Comparison of ENCODE assay signal across 14 cellular contexts in genomic region chr3:23183114-23183513, GRCh38. TPM values are rescaled to one million over a fixed set of nuclear protein-coding genes. Genes with fewer than 3 reads are reported as not detected.
A peak's percentile ranks its signal among the peaks of the same experiment; 100 is the strongest.
DNase-seq lines count a peak whose midpoint lies in the region; ATAC-seq and TF ChIP-seq lines count a peak whose summit lies in the region.
"Had no signal": no experiment of that assay in that cellular context is flagged by ENCODE, and none has a peak within 500 bp of the region (broad histone marks: within the 10 kb centered on the region; RNA-seq: fewer than 3 reads in every experiment).

No MANE protein-coding gene starts in this region.

- H3F3A ChIP-seq in Loucy (ENCODE audit: low read depth) (no peaks in the 10 kb centered on the region), neural progenitor cell (ENCODE audit: low read depth) (no peaks in the 10 kb centered on the region)

- POLR2A ChIA-PET in OCI-LY7 (lab: Charles Lee): interaction anchor here (0.7 to 1.0 kb wide), 2 partner anchors 28 to 430 kb away, joined by 3 read pairs; no protein-coding TSS in a partner anchor

- H3K36me3 Mint-ChIP-seq in neural progenitor cell: no peaks in the 10 kb centered on the region
- no peaks in the 10 kb centered on the region for H3K36me3 Mint-ChIP-seq in activated CD8-positive, alpha-beta memory T cell treated with anti-CD3 and anti-CD28 coated beads, Interleukin-2, amount 10 ng/mL, durations not matched to agents 7 days and 5 days
- H3K36me3 Mint-ChIP-seq: CD4-positive, CD25-positive, alpha-beta regulatory T cell; CD8-positive, alpha-beta T cell had no signal

- intact Hi-C loops in thyroid gland (cut with DNase I) (no loop called here), OCI-LY7 (cut with micrococcal nuclease; ENCODE audit: unreplicated experiment) (no loop called here)

- 30 to 85% methylated on average over 2 of the region's 2 CpGs for WGBS in thyroid gland, 2 donors

- H4K20me1 ChIP-seq in Loucy (ENCODE audit: insufficient read depth, low read length, poor library complexity, severe bottlenecking) (no peaks in the 10 kb centered on the region), neural progenitor cell (ENCODE audit: low read depth) (no peaks in the 10 kb centered on the region), OCI-LY7 (ENCODE audit: insufficient read depth, low read length) (no peaks in the 10 kb centered on the region)

- no TSS peak for BruUV-seq in OCI-LY7 (replicated peaks; lab: Mats Ljungman, UMichigan)

- CTCF ChIA-PET in activated CD8-positive, alpha-beta memory T cell treated with anti-CD3 and anti-CD28 coated beads, Interleukin-2, amount 10 ng/mL, durations not matched to agents 7 days and 5 days (lab: Charles Lee): no interaction called here
- CTCF ChIA-PET in OCI-LY7 (lab: Charles Lee; ENCODE audit: unreplicated experiment): no interaction called here

- H3K9me2 ChIP-seq in Loucy (replicated peaks; ENCODE audit: low read depth, low read length) (no peaks in the 10 kb centered on the region), OCI-LY7 (ENCODE audit: insufficient read depth, low read length) (no peaks in the 10 kb centered on the region)

- ATAC-seq in activated CD8-positive, alpha-beta memory T cell treated with anti-CD3 and anti-CD28 coated beads, Interleukin-2, amount 10 ng/mL, durations not matched to agents 7 days and 5 days: no peak
- no peak for ATAC-seq in HG03175 (IDR thresholded peaks at IDR 0.05; ENCODE audit: unreplicated experiment)
- ATAC-seq: CD8-positive, alpha-beta T cell had no signal

- no peak overlapping the region for H3K9ac ChIP-seq in Loucy (ENCODE audit: low read depth, low read length, poor library complexity, severe bottlenecking)
- H3K9ac ChIP-seq in neural progenitor cell: no peak overlapping the region

- H3K79me2 ChIP-seq in Loucy (ENCODE audit: insufficient read depth, low read length): no peaks in the 10 kb centered on the region
- H3K79me2 ChIP-seq in neural progenitor cell (ENCODE audit: low read depth): no peaks in the 10 kb centered on the region
- H3K79me2 ChIP-seq in OCI-LY7 (ENCODE audit: insufficient read depth, low read depth, low read length): no peaks in the 10 kb centered on the region

- H3K4me1 Mint-ChIP-seq in neural progenitor cell: no peaks in the 10 kb centered on the region
- no peaks in the 10 kb centered on the region for H3K4me1 Mint-ChIP-seq in activated CD8-positive, alpha-beta memory T cell treated with anti-CD3 and anti-CD28 coated beads, Interleukin-2, amount 10 ng/mL, durations not matched to agents 7 days and 5 days
- H3K4me1 Mint-ChIP-seq: CD4-positive, CD25-positive, alpha-beta regulatory T cell had no signal

- TF ChIP-seq POLR2A in thyroid gland (IDR thresholded peaks at IDR 0.05): no peak

- H3K27me3 Mint-ChIP-seq in neural progenitor cell (ENCODE audit: insufficient read depth, low read depth): peaks cover 2% of the 10 kb centered on the region
- no peaks in the 10 kb centered on the region for H3K27me3 Mint-ChIP-seq in activated CD8-positive, alpha-beta memory T cell treated with anti-CD3 and anti-CD28 coated beads, Interleukin-2, amount 10 ng/mL, durations not matched to agents 7 days and 5 days

- H3K4me1 ChIP-seq in Loucy (ENCODE audit: insufficient read depth, low read length, poor library complexity, severe bottlenecking): no peaks in the 10 kb centered on the region
- H3K4me1 ChIP-seq in neural progenitor cell: no peaks in the 10 kb centered on the region
- H3K4me1 ChIP-seq in thyroid gland: peaks cover 0 to 4% of the 10 kb centered on the region in 2 donors
- peaks cover 19% of the 10 kb centered on the region for H3K4me1 ChIP-seq in OCI-LY7 (ENCODE audit: insufficient read depth, low read length, poor library complexity, severe bottlenecking)

- no peaks in the 10 kb centered on the region for H3K9me3 Mint-ChIP-seq in neural progenitor cell
- H3K9me3 Mint-ChIP-seq in activated CD8-positive, alpha-beta memory T cell treated with anti-CD3 and anti-CD28 coated beads, Interleukin-2, amount 10 ng/mL, durations not matched to agents 7 days and 5 days (ENCODE audit: low read depth): no peaks in the 10 kb centered on the region
- H3K9me3 Mint-ChIP-seq: CD8-positive, alpha-beta T cell had no signal

- no peaks in the 10 kb centered on the region for H3K27me3 ChIP-seq in Loucy (ENCODE audit: insufficient read depth, low read length, poor library complexity, severe bottlenecking)
- no peaks in the 10 kb centered on the region for H3K27me3 ChIP-seq in neural progenitor cell
- H3K27me3 ChIP-seq in thyroid gland: no peaks in the 10 kb centered on the region

- no peak overlapping the region for H3K4me3 Mint-ChIP-seq in neural progenitor cell
- H3K4me3 Mint-ChIP-seq in activated CD8-positive, alpha-beta memory T cell treated with anti-CD3 and anti-CD28 coated beads, Interleukin-2, amount 10 ng/mL, durations not matched to agents 7 days and 5 days: no peak overlapping the region
- H3K4me3 Mint-ChIP-seq: CD4-positive, CD25-positive, alpha-beta regulatory T cell; CD8-positive, alpha-beta T cell had no signal

- no peaks in the 10 kb centered on the region for H3K36me3 ChIP-seq in Loucy (ENCODE audit: insufficient read depth, low read length)
- no peaks in the 10 kb centered on the region for H3K36me3 ChIP-seq in neural progenitor cell
- H3K36me3 ChIP-seq in thyroid gland: no peaks in the 10 kb centered on the region
- H3K36me3 ChIP-seq in OCI-LY7 (ENCODE audit: insufficient read depth, low read length): no peaks in the 10 kb centered on the region

- H3K27ac ChIP-seq in neural progenitor cell: no peak overlapping the region
- no peak overlapping the region for H3K27ac ChIP-seq in thyroid gland
- no peak overlapping the region for H3K27ac ChIP-seq in OCI-LY7 (ENCODE audit: low read depth, low read length, poor library complexity, severe bottlenecking)
- H3K27ac ChIP-seq: C4-2B had no signal

- H3K27ac Mint-ChIP-seq in neural progenitor cell: no peak overlapping the region
- no peak overlapping the region for H3K27ac Mint-ChIP-seq in activated CD8-positive, alpha-beta memory T cell treated with anti-CD3 and anti-CD28 coated beads, Interleukin-2, amount 10 ng/mL, durations not matched to agents 7 days and 5 days
- H3K27ac Mint-ChIP-seq: CD4-positive, CD25-positive, alpha-beta regulatory T cell; CD8-positive, alpha-beta T cell had no signal

- H3K4me3 ChIP-seq in Loucy (ENCODE audit: low read length, poor library complexity, severe bottlenecking) (no peak overlapping the region), neural progenitor cell (no peak overlapping the region), thyroid gland (replicated peaks in 1 of 3) (no peak overlapping the region), OCI-LY7 (ENCODE audit: low read depth, low read length, poor library complexity, severe bottlenecking) (no peak overlapping the region)

- DNase-seq in inferior parietal cortex (ENCODE audit: extremely low spot score) (peak; percentile 9), neural progenitor cell (ENCODE audit: low spot score) (no peak), thyroid gland (peak; percentile 39 to 67), OCI-LY7 (ENCODE audit: low spot score) (no peak), C1 segment of cervical spinal cord (lab: John Stamatoyannopoulos, UW) (no peak)
- no peak for DNase-seq in activated CD8-positive, alpha-beta memory T cell treated with anti-CD3 and anti-CD28 coated beads, Interleukin-2, amount 10 ng/mL, durations not matched to agents 7 days and 5 days
- DNase-seq: CD4-positive, CD25-positive, alpha-beta regulatory T cell; CD8-positive, alpha-beta T cell; DMS153; DND-41 had no signal

- H3K9me3 ChIP-seq in Loucy (ENCODE audit: insufficient read depth, low read depth, low read length) (no peaks in the 10 kb centered on the region), neural progenitor cell (ENCODE audit: low read depth) (no peaks in the 10 kb centered on the region), thyroid gland (no peaks in the 10 kb centered on the region), OCI-LY7 (ENCODE audit: low read length) (no peaks in the 10 kb centered on the region)
- H3K9me3 ChIP-seq: Caco-2 had no signal

- TF ChIP-seq CTCF in Loucy (conservative IDR thresholded peaks at IDR 0.05; ENCODE audit: low read length): no peak
- TF ChIP-seq CTCF in neural progenitor cell (IDR thresholded peaks at IDR 0.05): no peak
- no peak for TF ChIP-seq CTCF in thyroid gland (IDR thresholded peaks at IDR 0.05)
- TF ChIP-seq CTCF in OCI-LY7 (conservative IDR thresholded peaks at IDR 0.05; ENCODE audit: low read length): no peak

- 0 out of 2 replicates have a peak overlapping the region, but pooled peaks have one; percentile 28 for H2AFZ ChIP-seq in Loucy (ENCODE audit: low read length)
- peak overlapping the region; percentile 23 for H2AFZ ChIP-seq in neural progenitor cell (replicated peaks)
- H2AFZ ChIP-seq in OCI-LY7 (ENCODE audit: low read length): no peak overlapping the region

- H3K4me2 ChIP-seq in Loucy (ENCODE audit: low read depth, low read length, poor library complexity, severe bottlenecking) (no peak overlapping the region), neural progenitor cell (no peak overlapping the region), OCI-LY7 (ENCODE audit: low read length) (no peak overlapping the region)

RNA-seq across cellular contexts. Expression of gene UBE2E2, which starts 20.0 kb away (rescaled TPM):
- total RNA-seq in neural progenitor cell (ENCODE audit: low replicate concordance) (86.2 and 89.8 TPM in 2 replicates), thyroid gland (10 to 100 TPM; 28.5 to 46.0 (median 38.4) TPM), OCI-LY7 (2022) (48.8 and 58.0 TPM in 2 replicates)
- total RNA-seq in activated CD8-positive, alpha-beta memory T cell treated with anti-CD3 and anti-CD28 coated beads, Interleukin-2, amount 10 ng/mL, durations not matched to agents 7 days and 5 days: under 1 TPM; 0.77 to 0.82 TPM
- 41.1 and 63.2 TPM in 2 replicates for total RNA-seq in OCI-LY7 (2014; rRNA removed; shearing (Covaris generic))

Comparison
In these comparisons a context has a peak if more than half of its experiments do, and no peak if none do; other contexts are left out.
1. DNase-seq: peak in inferior parietal cortex (single experiment) and thyroid gland (2 of 2); none in neural progenitor cell (single experiment), activated CD8-positive, alpha-beta memory T cell treated with anti-CD3 and anti-CD28 coated beads, Interleukin-2, amount 10 ng/mL, durations not matched to agents 7 days and 5 days (single experiment), OCI-LY7 (single experiment) and C1 segment of cervical spinal cord (0 of 14).
2. RNA of gene UBE2E2, which starts 20.0 kb away (total RNA-seq): 86.2 to 89.8 TPM in neural progenitor cell, 41.1 to 63.2 TPM in OCI-LY7 and 28.5 to 46.0 TPM in thyroid gland; 0.77 to 0.82 TPM in activated CD8-positive, alpha-beta memory T cell treated with anti-CD3 and anti-CD28 coated beads, Interleukin-2, amount 10 ng/mL, durations not matched to agents 7 days and 5 days; every median in the first group is over 10 times any median in the second.